In genomic region chr21:14741237-14741636, GRCh38 we compare ENCODE assay signal across 24 cellular contexts.
DNase-seq lines count a peak whose midpoint lies in the region; ATAC-seq, FAIRE-seq and TF ChIP-seq lines count a peak whose summit lies in the region.
"Had no signal": no experiment of that assay in that cellular context is flagged by ENCODE, and none has a peak within 500 bp of the region (broad histone marks: within the 10 kb centered on the region; RNA-seq: fewer than 3 reads in every experiment).

No MANE protein-coding gene starts in this region.

- H3K4ac ChIP-seq in mesendoderm (ENCODE audit: low read depth, low read length) = no peak overlapping the region
- H3K4ac ChIP-seq in H9 (ENCODE audit: low read depth, low read length) = no peak overlapping the region

- H3K27ac ChIP-seq in HEK293 (ENCODE audit: extremely low read depth, low read depth, low read length) = no peak overlapping the region
- peak overlapping the region; percentile 31 for H3K27ac ChIP-seq in epithelial cell of prostate
- H3K27ac ChIP-seq in mesendoderm (ENCODE audit: low read depth, low read length) = no peak overlapping the region
- H3K27ac ChIP-seq in H9 (ENCODE audit: insufficient read length, low read depth, low read length) = no peak overlapping the region
- H3K27ac ChIP-seq: uterus had no signal

- no peak overlapping the region for H4K5ac ChIP-seq in mesendoderm (ENCODE audit: low read length)
- H4K5ac ChIP-seq in H9 (ENCODE audit: insufficient read length, low read depth, low read length) = no peak overlapping the region

- DNase-seq in NCI-H226 (peak; percentile 41), epithelial cell of prostate (ENCODE audit: low read depth, low spot score) (peak; percentile 64), mesendoderm (peak; percentile 31), H54 (ENCODE audit: insufficient read length, low spot score) (no peak), H9 (no peak)
- DNase-seq: activated CD4-positive, alpha-beta memory T cell treated with anti-CD3 and anti-CD28 coated beads for 36 hours; activated CD4-positive, CD25-positive, alpha-beta regulatory T cell; activated effector memory CD4-positive, alpha-beta T cell treated with anti-CD3 and anti-CD28 coated beads, Interleukin-2, amount 50 U/mL, for 16 hours; effector memory CD4-positive, alpha-beta T cell; Kasumi-1; NCI-H1092; NCI-H2081; NCI-H524 treated with DMSO at 0.1 percent for 48 hours; posterior cingulate gyrus; SHP77; substantia nigra; SW 1271; uterus had no signal

- H3K79me1 ChIP-seq in mesendoderm (ENCODE audit: low read length) (no peaks in the 10 kb centered on the region), H9 (ENCODE audit: insufficient read depth, low read depth, low read length, poor library complexity, severe bottlenecking) (no peaks in the 10 kb centered on the region)

- H2AFZ ChIP-seq in H9 (ENCODE audit: low read length) = no peak overlapping the region

- H3K18ac ChIP-seq in mesendoderm (ENCODE audit: low read length) = no peak overlapping the region
- H3K18ac ChIP-seq in H9 (ENCODE audit: insufficient read length, low read depth, low read length) = no peak overlapping the region

- H3K56ac ChIP-seq in mesendoderm (ENCODE audit: low read length) (no peak overlapping the region), H9 (ENCODE audit: insufficient read length, low read depth, low read length) (no peak overlapping the region)

- H3K36me3 Mint-ChIP-seq in H9 (ENCODE audit: insufficient read depth in 1 of 3, low read depth in 3 of 3) = peaks cover 7 to 12% (median 9%) of the 10 kb centered on the region in 3 experiments; a peak in 5 of 7 replicates
- H3K36me3 Mint-ChIP-seq: activated CD4-positive, alpha-beta memory T cell treated with anti-CD3 and anti-CD28 coated beads for 36 hours; CD14-positive monocyte had no signal

- no peaks in the 10 kb centered on the region for H4K20me1 ChIP-seq in H9 (ENCODE audit: control insufficient read depth, insufficient read depth, insufficient read length)

- no peak overlapping the region for H3K9ac ChIP-seq in mesendoderm (ENCODE audit: low read length)
- H3K9ac ChIP-seq in H9 (ENCODE audit: extremely low read depth, insufficient read length, low read length) = no peak overlapping the region

- H2BK120ac ChIP-seq in mesendoderm (ENCODE audit: low read depth, low read length) (no peak overlapping the region), H9 (ENCODE audit: low read depth, low read length, poor library complexity, severe bottlenecking) (no peak overlapping the region)

- H3K9me3 ChIP-seq in HEK293 (ENCODE audit: control insufficient read depth, insufficient read depth, low read depth, low read length) = no peaks in the 10 kb centered on the region
- no peaks in the 10 kb centered on the region for H3K9me3 ChIP-seq in H9 (ENCODE audit: control insufficient read depth, low read depth, low read length)
- H3K9me3 ChIP-seq: uterus had no signal

- H3K14ac ChIP-seq in H9 (ENCODE audit: insufficient read depth, low read length) = no peak overlapping the region

- CTCF ChIA-PET in HEK293 (lab: Yijun Ruan, JAX) = interaction anchor here (0.6 to 1.2 kb wide), 5 partner anchors 10 to 481 kb away, joined by 3 to 4 read pairs (median 3); no protein-coding TSS in a partner anchor

- H2BK5ac ChIP-seq in mesendoderm (ENCODE audit: low read length) (no peak overlapping the region), H9 (ENCODE audit: insufficient read length, low read length) (no peak overlapping the region)

- H3K23ac ChIP-seq in mesendoderm (ENCODE audit: low read length) (no peak overlapping the region), H9 (ENCODE audit: insufficient read length, low read depth, low read length) (no peak overlapping the region)

- H2BK12ac ChIP-seq in H9 (ENCODE audit: insufficient read length, low read depth, low read length) = no peak overlapping the region

- FAIRE-seq in H54 (lab: Jason Lieb, UNC) = no peak

- H3K27me3 ChIP-seq in mesendoderm (ENCODE audit: insufficient read depth, low read length, poor library complexity) (no peaks in the 10 kb centered on the region), H9 (ENCODE audit: insufficient read depth, low read length) (no peaks in the 10 kb centered on the region)
- H3K27me3 ChIP-seq: uterus had no signal

- no peaks in the 10 kb centered on the region for H3K23me2 ChIP-seq in H9 (ENCODE audit: insufficient read length, low read depth, low read length, poor library complexity, severe bottlenecking)

- no CpG with 5 or more reads among the region's 2 CpGs for WGBS in mesendoderm (ENCODE audit: extremely low coverage, insufficient coverage, low lambda C conversion rate)
- WGBS in H9 (ENCODE audit: extremely low coverage, insufficient read length, low lambda C conversion rate) = no CpG with 5 or more reads among the region's 2 CpGs

- POLR2A ChIA-PET in HEK293 (lab: Yijun Ruan, JAX) = no interaction called here

- no peak for ATAC-seq in activated CD4-positive, CD25-positive, alpha-beta regulatory T cell treated with anti-CD3 and anti-CD28 coated beads, Interleukin-2, amount 50 U/mL, for 24 hours
- no peak for ATAC-seq in HG03378 (IDR thresholded peaks at IDR 0.05; ENCODE audit: unreplicated experiment)
- ATAC-seq: left lobe of liver, sciatic nerve had no signal

- no peaks in the 10 kb centered on the region for H3K4me1 ChIP-seq in HEK293 (ENCODE audit: control insufficient read depth, insufficient read depth, low read length)
- no peaks in the 10 kb centered on the region for H3K4me1 ChIP-seq in mesendoderm (ENCODE audit: control insufficient read depth, low read depth, low read length)
- H3K4me1 ChIP-seq in H9 (ENCODE audit: insufficient read depth, low read length) = no peaks in the 10 kb centered on the region
- H3K4me1 ChIP-seq: uterus had no signal

- no peaks in the 10 kb centered on the region for H3K36me3 ChIP-seq in HEK293 (ENCODE audit: control insufficient read depth in 2 of 2, insufficient read depth in 1 of 2, low read length in 2 of 2)
- H3K36me3 ChIP-seq in mesendoderm (ENCODE audit: control insufficient read depth, insufficient read depth, low read length) = no peaks in the 10 kb centered on the region
- H3K36me3 ChIP-seq: uterus had no signal

- H2AK5ac ChIP-seq in mesendoderm (ENCODE audit: low read length) (no peak overlapping the region), H9 (ENCODE audit: insufficient read length, low read length) (no peak overlapping the region)

- H3K4me1 Mint-ChIP-seq in H9 = peaks cover 8 to 14% of the 10 kb centered on the region in 2 experiments

- H3K4me2 ChIP-seq in mesendoderm (ENCODE audit: low read length) = no peak overlapping the region
- H3K4me2 ChIP-seq in H9 (ENCODE audit: insufficient read depth, insufficient read length, low read length) = no peak overlapping the region

- no peaks in the 10 kb centered on the region for H3K79me2 ChIP-seq in mesendoderm (ENCODE audit: control insufficient read depth, insufficient read depth, low read length)
- no peaks in the 10 kb centered on the region for H3K79me2 ChIP-seq in H9 (ENCODE audit: insufficient read depth, low read length)

- H2BK20ac ChIP-seq in H9 (ENCODE audit: low read depth, low read length, poor library complexity, severe bottlenecking) = no peak overlapping the region

- H4K8ac ChIP-seq in mesendoderm (ENCODE audit: low read depth, low read length) (no peak overlapping the region), H9 (replicated peaks; ENCODE audit: insufficient read length, low read depth, low read length) (no peak overlapping the region)

- H3K4me3 Mint-ChIP-seq in H9 = no peak overlapping the region
- H3K4me3 Mint-ChIP-seq: activated CD4-positive, alpha-beta memory T cell treated with anti-CD3 and anti-CD28 coated beads for 36 hours; CD14-positive monocyte had no signal

- H3K27me3 Mint-ChIP-seq in H9 (ENCODE audit: low read depth) = no peaks in the 10 kb centered on the region
- H3K27me3 Mint-ChIP-seq: activated CD4-positive, alpha-beta memory T cell treated with anti-CD3 and anti-CD28 coated beads for 36 hours had no signal

- H3K9me3 Mint-ChIP-seq in H9 = peaks cover 4 to 20% of the 10 kb centered on the region in 2 experiments

- H3K4me3 ChIP-seq in HEK293 (ENCODE audit: low read depth, low read length) = no peak overlapping the region
- no peak overlapping the region for H3K4me3 ChIP-seq in mesendoderm (ENCODE audit: low read length)
- H3K4me3 ChIP-seq: uterus had no signal

- no peak for TF ChIP-seq POLR2A in H54 (IDR thresholded peaks at IDR 0.05; ENCODE audit: low read depth, low read length)

- TF ChIP-seq CTCF in HEK293 (tag by site-specific recombination; IDR thresholded peaks at IDR 0.05) = no peak
- TF ChIP-seq CTCF in H9 (conservative IDR thresholded peaks at IDR 0.05) = no peak

- no peak overlapping the region for H4K91ac ChIP-seq in H9 (ENCODE audit: insufficient read length, low read depth, low read length)

- no peak overlapping the region for H3K27ac Mint-ChIP-seq in H9
- H3K27ac Mint-ChIP-seq: activated CD4-positive, alpha-beta memory T cell treated with anti-CD3 and anti-CD28 coated beads for 36 hours; CD14-positive monocyte had no signal

- H2BK15ac ChIP-seq in mesendoderm (replicated peaks; ENCODE audit: low read depth) (no peak overlapping the region), H9 (ENCODE audit: low read depth, low read length) (no peak overlapping the region)

- H3T11ph ChIP-seq in H9 (ENCODE audit: low read length) = no peak overlapping the region

TF ChIP-seq in HEK293, 187 proteins besides CTCF, POLR2A, EP300 and RAD21:
- TF ChIP-seq ZNF423 (tag by site-specific recombination; IDR thresholded peaks at IDR 0.05) = no peak
- peak; percentile 34; the same call in 1 of the 2 replicates for TF ChIP-seq WT1 (tag by site-specific recombination; IDR thresholded peaks at IDR 0.05)
- TF ChIP-seq GLIS1 (tag by site-specific recombination; IDR thresholded peaks at IDR 0.05) = peak; percentile 68

Comparison
In these comparisons a context has a peak if more than half of its experiments do, and no peak if none do; other contexts are left out.
1. DNase-seq: peak in NCI-H226 (single experiment), epithelial cell of prostate (single experiment) and mesendoderm (single experiment); none in H54 (single experiment) and H9 (single experiment).